13 cellular contexts compared by ENCODE assay signal in the genomic region with DNA sequence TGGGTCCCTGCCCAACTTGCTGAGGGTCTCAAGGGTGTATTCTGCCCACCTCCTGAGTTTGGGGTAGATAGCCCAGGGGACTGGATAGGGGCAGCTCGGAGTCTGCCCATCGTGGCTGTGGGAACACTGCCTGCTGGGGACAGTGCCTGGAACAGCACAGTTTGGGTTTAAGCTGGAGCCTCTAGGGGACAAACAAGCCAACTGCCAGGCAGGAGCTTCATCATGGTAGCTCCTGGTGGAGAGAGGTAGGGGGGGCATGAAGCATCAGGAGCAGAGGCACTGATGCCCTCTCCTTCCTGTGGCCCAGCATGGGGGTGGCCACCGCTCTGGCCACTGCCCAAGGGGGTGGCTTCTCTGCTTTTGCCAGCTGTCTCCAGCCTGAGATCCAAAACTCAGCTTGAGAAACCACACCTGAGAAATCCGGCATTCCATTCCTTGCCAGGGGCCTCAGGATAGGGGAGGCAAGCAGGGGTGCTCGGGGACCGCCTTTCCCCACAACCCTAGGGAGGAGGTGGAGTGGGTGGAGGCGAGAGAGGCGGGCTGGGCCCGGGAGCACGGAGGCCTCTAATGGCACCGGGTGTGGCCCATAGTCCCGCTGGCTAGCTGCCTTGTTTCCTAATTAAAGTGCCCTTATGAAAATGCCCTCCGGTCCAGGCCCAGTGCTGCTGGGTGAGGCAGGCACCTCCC. TPM values are rescaled to one million over a fixed set of nuclear protein-coding genes. Genes with fewer than 3 reads are reported as not detected.
DNase-seq lines count a peak whose midpoint lies in the region; ATAC-seq, FAIRE-seq and TF ChIP-seq lines count a peak whose summit lies in the region.
"Had no signal": no experiment of that assay in that cellular context is flagged by ENCODE, and none has a peak within 500 bp of the region (broad histone marks: within the 10 kb centered on the region; RNA-seq: fewer than 3 reads in every experiment).

No MANE protein-coding gene starts in this region.

- no peaks in the 10 kb centered on the region for H3K9me3 ChIP-seq in MG63

- H3K4me1 Mint-ChIP-seq in activated CD8-positive, alpha-beta T cell treated with anti-CD3 and anti-CD28 coated beads, Interleukin-2, amount 10 ng/mL, durations not matched to agents 7 days and 5 days (ENCODE audit: low read depth): no peaks in the 10 kb centered on the region

- H3K4me3 Mint-ChIP-seq in activated CD8-positive, alpha-beta T cell treated with anti-CD3 and anti-CD28 coated beads, Interleukin-2, amount 10 ng/mL, durations not matched to agents 7 days and 5 days: no peak overlapping the region
- H3K4me3 Mint-ChIP-seq: activated naive CD8-positive, alpha-beta T cell had no signal

- FAIRE-seq in bronchial epithelial cell (lab: Jason Lieb, UNC): no peak
- FAIRE-seq: GM18507 had no signal

- H3K27me3 ChIP-seq in MG63 (no peaks in the 10 kb centered on the region), bronchial epithelial cell (ENCODE audit: control insufficient read depth, insufficient read depth, low read length) (no peaks in the 10 kb centered on the region), layer of hippocampus (ENCODE audit: control insufficient read depth, insufficient read depth, low read length) (no peaks in the 10 kb centered on the region)

- no peaks in the 10 kb centered on the region for H3K36me3 Mint-ChIP-seq in activated CD8-positive, alpha-beta T cell treated with anti-CD3 and anti-CD28 coated beads, Interleukin-2, amount 10 ng/mL, durations not matched to agents 7 days and 5 days (ENCODE audit: low read depth)
- H3K36me3 Mint-ChIP-seq: activated naive CD8-positive, alpha-beta T cell had no signal

- CTCF ChIA-PET in activated CD8-positive, alpha-beta T cell treated with anti-CD3 and anti-CD28 coated beads, Interleukin-2, amount 10 ng/mL, durations not matched to agents 7 days and 5 days (lab: Charles Lee): no interaction called here

- DNase-seq in MG63: peak; percentile 71
- DNase-seq in bronchial epithelial cell (ENCODE audit: low read depth): peak; percentile 13
- no peak for DNase-seq in dermis blood vessel endothelial cell
- DNase-seq in activated CD8-positive, alpha-beta T cell treated with anti-CD3 and anti-CD28 coated beads, Interleukin-2, amount 10 ng/mL, durations not matched to agents 7 days and 5 days: no peak
- DNase-seq in GF-D8 (lab: John Stamatoyannopoulos, UW): no peak
- DNase-seq: activated CD4-positive, alpha-beta T cell treated with anti-CD3 and anti-CD28 coated beads, Interleukin-2, amount 50 U/mL, for 48 hours; NCI-H510A treated with DMSO at 0.1 percent for 48 hours had no signal

- no peak for ATAC-seq in GM18520 (IDR thresholded peaks at IDR 0.05; ENCODE audit: unreplicated experiment)
- no peak for ATAC-seq in activated CD8-positive, alpha-beta T cell treated with anti-CD3 and anti-CD28 coated beads, Interleukin-2, amount 10 ng/mL, durations not matched to agents 7 days and 5 days

- TF ChIP-seq CTCF in bronchial epithelial cell (IDR thresholded peaks at IDR 0.05; ENCODE audit: insufficient read depth, low read length, severe bottlenecking): peak; percentile 7

- no peak overlapping the region for H3K27ac Mint-ChIP-seq in activated CD8-positive, alpha-beta T cell treated with anti-CD3 and anti-CD28 coated beads, Interleukin-2, amount 10 ng/mL, durations not matched to agents 7 days and 5 days
- H3K27ac Mint-ChIP-seq: activated naive CD8-positive, alpha-beta T cell had no signal

- H3K27ac ChIP-seq in layer of hippocampus (ENCODE audit: low read depth, low read length): peak overlapping the region; percentile 60
- peak overlapping the region; percentile 63 for H3K27ac ChIP-seq in temporal lobe (ENCODE audit: low read depth, low read length)
- H3K27ac ChIP-seq: KMS-11 had no signal

- H3K9me3 Mint-ChIP-seq in activated CD8-positive, alpha-beta T cell treated with anti-CD3 and anti-CD28 coated beads, Interleukin-2, amount 10 ng/mL, durations not matched to agents 7 days and 5 days (ENCODE audit: insufficient read depth): no peaks in the 10 kb centered on the region

- POLR2A ChIA-PET in activated CD8-positive, alpha-beta T cell treated with anti-CD3 and anti-CD28 coated beads, Interleukin-2, amount 10 ng/mL, durations not matched to agents 7 days and 5 days (lab: Charles Lee): no interaction called here

- peaks cover 4% of the 10 kb centered on the region for H3K27me3 Mint-ChIP-seq in activated CD8-positive, alpha-beta T cell treated with anti-CD3 and anti-CD28 coated beads, Interleukin-2, amount 10 ng/mL, durations not matched to agents 7 days and 5 days (ENCODE audit: low read depth)

- H3K36me3 ChIP-seq in MG63 (peaks cover 2% of the 10 kb centered on the region; the same call in 1 of the 2 replicates), bronchial epithelial cell (ENCODE audit: control insufficient read depth, insufficient read depth, low read length) (peaks cover 4% of the 10 kb centered on the region)

- H3K4me3 ChIP-seq in MG63 (no peak overlapping the region), bronchial epithelial cell (ENCODE audit: low read depth, low read length) (no peak overlapping the region)

RNA-seq across cellular contexts. Expression of gene UNC5B, which starts 47.6 kb away (rescaled TPM):
- total RNA-seq in MG63 (2014; rRNA removed; shearing (Covaris generic); ENCODE audit: low replicate concordance): 8.0 and 11.4 TPM in 2 replicates
- 36.6 and 62.5 TPM in 2 replicates for total RNA-seq in bronchial epithelial cell
- total RNA-seq in temporal lobe: 4.2 TPM
- 12.1 and 15.1 TPM in 2 replicates for total RNA-seq in dermis blood vessel endothelial cell
- total RNA-seq in activated CD8-positive, alpha-beta T cell treated with anti-CD3 and anti-CD28 coated beads, Interleukin-2, amount 10 ng/mL, durations not matched to agents 7 days and 5 days: under 1 TPM in 1 of 2 experiments, not detected in 1; 0.05 TPM

RNA-seq across cellular contexts. Expression of gene SLC29A3, which starts 59.1 kb away (rescaled TPM):
- total RNA-seq in MG63 (2014; rRNA removed; shearing (Covaris generic); ENCODE audit: low replicate concordance): 0.92 TPM in 1 of 2 replicates, not detected in the other
- total RNA-seq in bronchial epithelial cell (0.53 and 0.77 TPM in 2 replicates), temporal lobe (1.2 TPM), dermis blood vessel endothelial cell (2.0 and 2.6 TPM in 2 replicates)
- total RNA-seq in activated CD8-positive, alpha-beta T cell treated with anti-CD3 and anti-CD28 coated beads, Interleukin-2, amount 10 ng/mL, durations not matched to agents 7 days and 5 days: 1 to 10 TPM; 3.0 to 3.4 TPM

Comparison
In these comparisons a context has a peak if more than half of its experiments do, and no peak if none do; other contexts are left out.
1. DNase-seq: peak in MG63 (single experiment) and bronchial epithelial cell (single experiment); none in dermis blood vessel endothelial cell (single experiment), activated CD8-positive, alpha-beta T cell treated with anti-CD3 and anti-CD28 coated beads, Interleukin-2, amount 10 ng/mL, durations not matched to agents 7 days and 5 days (single experiment) and GF-D8 (single experiment).